19 cellular contexts compared by ENCODE assay signal in the genomic region with DNA sequence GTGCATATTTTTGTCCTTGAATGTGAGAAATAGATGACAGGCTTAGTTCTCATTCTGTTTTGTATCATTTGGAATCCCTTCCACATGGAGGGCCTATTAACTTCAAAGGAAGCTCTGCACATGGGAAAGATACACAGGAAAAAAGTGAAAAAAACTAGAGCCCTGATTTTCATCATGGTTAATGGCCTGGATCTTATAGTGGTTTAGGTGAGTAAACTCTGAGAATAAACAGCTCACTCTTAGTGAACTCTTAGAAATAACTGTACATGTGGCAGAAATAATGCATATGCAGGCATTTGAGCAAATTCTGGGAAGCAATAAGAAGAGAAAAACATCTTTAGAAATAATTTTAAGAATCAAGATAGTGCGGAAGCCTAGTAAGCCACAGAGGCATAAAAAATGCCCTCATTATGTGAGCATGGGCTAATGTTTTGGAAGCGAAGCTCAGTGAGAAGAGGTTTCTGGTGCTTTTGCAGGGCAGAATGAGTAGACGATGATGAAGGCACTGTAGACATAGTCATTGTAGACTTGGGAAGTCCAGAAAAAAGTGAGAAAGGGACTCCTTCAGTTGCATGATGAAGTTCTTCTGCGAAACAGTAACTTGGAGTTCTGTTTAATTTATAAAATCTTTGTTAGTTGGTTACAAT.
"Had no signal": no experiment of that assay in that cellular context is flagged by ENCODE, and none has a peak within 500 bp of the region (broad histone marks: within the 10 kb centered on the region; RNA-seq: fewer than 3 reads in every experiment).

No MANE protein-coding gene starts in this region.

- H3K27me3 Mint-ChIP-seq: activated naive CD4-positive, alpha-beta T cell treated with anti-CD3 and anti-CD28 coated beads, Interleukin-2, amount 10 ng/mL, durations not matched to agents 7 days and 5 days; natural killer cell treated with Interleukin-12 subunit alpha and Interleukin-12 subunit beta and Interleukin-15 and Interleukin-18, amount 100 ng/mL, for 72 hours; T-cell had no signal

- H3K9me3 Mint-ChIP-seq: activated naive CD4-positive, alpha-beta T cell treated with anti-CD3 and anti-CD28 coated beads, Interleukin-2, amount 10 ng/mL, durations not matched to agents 7 days and 5 days; immature natural killer cell; T-cell had no signal

- ATAC-seq: foreskin keratinocyte; natural killer cell treated with Interleukin-12 subunit alpha and Interleukin-12 subunit beta and Interleukin-15 and Interleukin-18, amount 100 ng/mL, for 72 hours; pancreas; psoas muscle; right cardiac atrium; T-cell had no signal

- H3K36me3 Mint-ChIP-seq: natural killer cell treated with Interleukin-12 subunit alpha and Interleukin-12 subunit beta and Interleukin-15 and Interleukin-18, amount 100 ng/mL, for 72 hours; T-cell had no signal

- H3K27ac Mint-ChIP-seq: activated naive CD4-positive, alpha-beta T cell treated with anti-CD3 and anti-CD28 coated beads, Interleukin-2, amount 10 ng/mL, durations not matched to agents 7 days and 5 days; immature natural killer cell; natural killer cell treated with Interleukin-12 subunit alpha and Interleukin-12 subunit beta and Interleukin-15 and Interleukin-18, amount 100 ng/mL, for 72 hours had no signal

- H3K4me3 Mint-ChIP-seq: activated naive CD4-positive, alpha-beta T cell treated with anti-CD3 and anti-CD28 coated beads, Interleukin-2, amount 10 ng/mL, durations not matched to agents 7 days and 5 days; immature natural killer cell; natural killer cell treated with Interleukin-12 subunit alpha and Interleukin-12 subunit beta and Interleukin-15 and Interleukin-18, amount 100 ng/mL, for 72 hours; T-cell had no signal

- DNase-seq: activated CD4-positive, alpha-beta T cell treated with anti-CD3 and anti-CD28 coated beads, Interleukin-2, amount 50 U/mL, for 48 hours; activated CD8-positive, alpha-beta memory T cell treated with anti-CD3 and anti-CD28 coated beads, Interleukin-2, amount 50 U/mL, for 48 hours; activated effector memory CD4-positive, alpha-beta T cell treated with anti-CD3 and anti-CD28 coated beads, Interleukin-2, amount 50 U/mL, for 16 hours; activated naive CD4-positive, alpha-beta T cell treated with anti-CD3 and anti-CD28 coated beads, Interleukin-2, amount 10 ng/mL, durations not matched to agents 7 days and 5 days; activated T-cell treated with anti-CD3 and anti-CD28 coated beads, Interleukin-2, amount 50 U/mL, for 48 hours; cortex of kidney; effector CD4-positive, alpha-beta T cell; erythroblast; foreskin keratinocyte; immature natural killer cell; left ventricle myocardium inferior; midbrain; pancreas; psoas muscle; right cardiac atrium; stimulated activated CD4-positive, alpha-beta T cell treated with anti-CD3 and anti-CD28 coated beads, Interleukin-12 subunit alpha, Interleukin-12 subunit beta, amount 100 ng/mL, for 4 hours; stomach; T-cell had no signal
